ENCODE assay signal across 12 cellular contexts in the genomic region with DNA sequence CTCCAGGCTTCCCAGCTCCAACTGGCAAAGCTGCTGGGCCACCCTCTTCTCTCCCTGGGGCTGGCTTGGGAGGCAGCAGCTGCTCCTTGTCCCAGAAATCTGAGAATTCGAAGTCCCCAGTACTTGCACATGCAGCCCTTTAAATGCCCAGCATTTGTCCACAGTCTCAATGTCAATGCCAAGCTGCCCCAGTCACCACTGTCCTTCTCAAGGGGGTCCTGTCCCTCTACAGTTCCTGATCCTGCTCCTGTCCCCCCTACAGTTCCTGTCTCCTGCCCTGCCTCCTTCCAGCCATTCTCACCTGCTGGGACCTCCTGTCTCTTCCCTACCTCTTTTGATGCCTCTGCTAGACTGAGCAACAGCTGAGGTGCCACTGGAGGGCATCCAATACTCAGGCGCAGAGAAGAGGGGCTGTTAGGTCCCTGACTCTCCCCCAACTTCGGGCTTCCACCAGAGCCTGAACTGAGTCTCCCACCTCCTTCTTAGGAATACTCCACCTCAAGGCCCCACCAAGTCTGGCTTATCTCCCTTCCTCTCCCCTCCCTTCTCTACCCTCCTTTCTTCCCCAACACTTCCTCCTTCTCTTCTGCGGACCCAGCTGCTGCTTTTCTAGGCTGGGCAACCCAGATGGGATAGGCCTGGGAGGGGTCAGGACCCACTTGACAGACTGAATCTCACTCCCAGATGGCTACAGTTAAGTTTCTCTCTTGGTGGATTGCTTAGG. TPM values are rescaled to one million over a fixed set of nuclear protein-coding genes. Genes with fewer than 3 reads are reported as not detected.
DNase-seq lines count a peak whose midpoint lies in the region; ATAC-seq and TF ChIP-seq lines count a peak whose summit lies in the region.
"Had no signal": no experiment of that assay in that cellular context is flagged by ENCODE, and none has a peak within 500 bp of the region (broad histone marks: within the 10 kb centered on the region; RNA-seq: fewer than 3 reads in every experiment).

No MANE protein-coding gene starts in this region.

- H3K79me1 ChIP-seq in mesendoderm (ENCODE audit: low read length) = no peaks in the 10 kb centered on the region

- no peaks in the 10 kb centered on the region for H3K9me3 Mint-ChIP-seq in activated CD8-positive, alpha-beta memory T cell treated with anti-CD3 and anti-CD28 coated beads, Interleukin-2, amount 10 ng/mL, durations not matched to agents 7 days and 5 days (ENCODE audit: low read depth)

- H2BK15ac ChIP-seq in mesendoderm (replicated peaks; ENCODE audit: low read depth) = no peak overlapping the region

- TF ChIP-seq POLR2A in suprapubic skin (IDR thresholded peaks at IDR 0.05) (no peak), esophagus squamous epithelium (IDR thresholded peaks at IDR 0.05) (no peak)

- no peak overlapping the region for H2AK5ac ChIP-seq in mesendoderm (ENCODE audit: low read length)

- H3K4me1 ChIP-seq in mesendoderm (ENCODE audit: control insufficient read depth, low read depth, low read length) (no peaks in the 10 kb centered on the region), suprapubic skin (peaks cover 50% of the 10 kb centered on the region), esophagus squamous epithelium (peaks cover 39 to 60% (median 44%) of the 10 kb centered on the region in 3 donors)

- H3K9me3 ChIP-seq in T-helper 17 cell (ENCODE audit: control insufficient read depth, low read length, poor library complexity, severe bottlenecking) = peaks cover 3% of the 10 kb centered on the region
- no peaks in the 10 kb centered on the region for H3K9me3 ChIP-seq in suprapubic skin
- no peaks in the 10 kb centered on the region for H3K9me3 ChIP-seq in esophagus squamous epithelium
- H3K9me3 ChIP-seq: lower lobe of right lung, Peyer's patch had no signal

- no peak overlapping the region for H3K56ac ChIP-seq in mesendoderm (ENCODE audit: low read length)

- no CpG with 5 or more reads among the region's 4 CpGs for WGBS in mesendoderm (ENCODE audit: extremely low coverage, insufficient coverage, low lambda C conversion rate)
- WGBS in suprapubic skin = 80% methylated on average over 4 of the region's 4 CpGs
- 33 to 46% methylated on average over 4 of the region's 4 CpGs for WGBS in esophagus squamous epithelium, 2 donors

- H3K27ac Mint-ChIP-seq in activated CD8-positive, alpha-beta memory T cell treated with anti-CD3 and anti-CD28 coated beads, Interleukin-2, amount 10 ng/mL, durations not matched to agents 7 days and 5 days = no peak overlapping the region
- H3K27ac Mint-ChIP-seq in T-helper 17 cell = peak overlapping the region; percentile 8

- no peak for TF ChIP-seq EP300 in suprapubic skin (IDR thresholded peaks at IDR 0.05)

- H3K27me3 ChIP-seq in mesendoderm (ENCODE audit: insufficient read depth, low read length, poor library complexity) (peaks cover 87% of the 10 kb centered on the region), suprapubic skin (peaks cover 98% of the 10 kb centered on the region), esophagus squamous epithelium (peaks cover 39 to 100% (median 94%) of the 10 kb centered on the region in 4 donors)

- H4K8ac ChIP-seq in mesendoderm (ENCODE audit: low read depth, low read length) = no peak overlapping the region

- H3K36me3 ChIP-seq in mesendoderm (ENCODE audit: control insufficient read depth, insufficient read depth, low read length) (no peaks in the 10 kb centered on the region), suprapubic skin (no peaks in the 10 kb centered on the region), esophagus squamous epithelium (no peaks in the 10 kb centered on the region)
- H3K36me3 ChIP-seq: lower lobe of right lung, Peyer's patch had no signal

- no peaks in the 10 kb centered on the region for H3K36me3 Mint-ChIP-seq in activated CD8-positive, alpha-beta memory T cell treated with anti-CD3 and anti-CD28 coated beads, Interleukin-2, amount 10 ng/mL, durations not matched to agents 7 days and 5 days
- peaks cover 4% of the 10 kb centered on the region for H3K36me3 Mint-ChIP-seq in T-helper 17 cell (ENCODE audit: low read depth)

- H3K79me2 ChIP-seq in mesendoderm (ENCODE audit: control insufficient read depth, insufficient read depth, low read length) = no peaks in the 10 kb centered on the region

- H4K5ac ChIP-seq in mesendoderm (ENCODE audit: low read length) = no peak overlapping the region

- CTCF ChIA-PET in activated CD8-positive, alpha-beta memory T cell treated with anti-CD3 and anti-CD28 coated beads, Interleukin-2, amount 10 ng/mL, durations not matched to agents 7 days and 5 days (lab: Charles Lee) = interaction anchor here (2.4 to 3.2 kb wide), 3 partner anchors 10 to 39 kb away, joined by 7 to 12 read pairs (median 8); no protein-coding TSS in a partner anchor

- no peak overlapping the region for H3K4me3 Mint-ChIP-seq in activated CD8-positive, alpha-beta memory T cell treated with anti-CD3 and anti-CD28 coated beads, Interleukin-2, amount 10 ng/mL, durations not matched to agents 7 days and 5 days
- H3K4me3 Mint-ChIP-seq in T-helper 17 cell = peak overlapping the region; percentile 42

- H3K23ac ChIP-seq in mesendoderm (ENCODE audit: low read length) = peak overlapping the region; percentile 45

- intact Hi-C loops in esophagus squamous epithelium (cut with DNase I) = loop anchor here (10.0 kb wide), 1 partner anchor 825 kb away; no protein-coding TSS in a partner anchor

- no peak overlapping the region for H3K4ac ChIP-seq in mesendoderm (ENCODE audit: low read depth, low read length)

- peaks cover 97% of the 10 kb centered on the region for H3K27me3 Mint-ChIP-seq in activated CD8-positive, alpha-beta memory T cell treated with anti-CD3 and anti-CD28 coated beads, Interleukin-2, amount 10 ng/mL, durations not matched to agents 7 days and 5 days
- peaks cover 91% of the 10 kb centered on the region for H3K27me3 Mint-ChIP-seq in T-helper 17 cell

- no peak for ATAC-seq in activated CD8-positive, alpha-beta memory T cell treated with anti-CD3 and anti-CD28 coated beads, Interleukin-2, amount 10 ng/mL, durations not matched to agents 7 days and 5 days
- ATAC-seq in T-helper 17 cell = no peak
- no peak for ATAC-seq in HG02610 (IDR thresholded peaks at IDR 0.05; ENCODE audit: unreplicated experiment)
- ATAC-seq in GM21825 (IDR thresholded peaks at IDR 0.05; ENCODE audit: unreplicated experiment) = no peak

- H3K27ac ChIP-seq in mesendoderm (ENCODE audit: low read depth, low read length) (no peak overlapping the region), suprapubic skin (no peak overlapping the region), esophagus squamous epithelium (no peak overlapping the region)
- H3K27ac ChIP-seq: dorsolateral prefrontal cortex, lower lobe of right lung, Peyer's patch had no signal

- H3K9ac ChIP-seq in mesendoderm (ENCODE audit: low read length) = no peak overlapping the region

- no peak overlapping the region for H3K18ac ChIP-seq in mesendoderm (ENCODE audit: low read length)

- no peak overlapping the region for H3K4me3 ChIP-seq in mesendoderm (ENCODE audit: low read length)
- H3K4me3 ChIP-seq in suprapubic skin = no peak overlapping the region
- H3K4me3 ChIP-seq in esophagus squamous epithelium = no peak overlapping the region

- peaks cover 28% of the 10 kb centered on the region for H3K4me1 Mint-ChIP-seq in activated CD8-positive, alpha-beta memory T cell treated with anti-CD3 and anti-CD28 coated beads, Interleukin-2, amount 10 ng/mL, durations not matched to agents 7 days and 5 days
- peaks cover 32% of the 10 kb centered on the region for H3K4me1 Mint-ChIP-seq in T-helper 17 cell

- H2BK120ac ChIP-seq in mesendoderm (ENCODE audit: low read depth, low read length) = no peak overlapping the region

- H2BK5ac ChIP-seq in mesendoderm (ENCODE audit: low read length) = no peak overlapping the region

- no peak overlapping the region for H3K4me2 ChIP-seq in mesendoderm (ENCODE audit: low read length)

- peak; percentile 54 for DNase-seq in activated CD8-positive, alpha-beta memory T cell treated with anti-CD3 and anti-CD28 coated beads for 24 hours
- no peak for DNase-seq in activated CD8-positive, alpha-beta memory T cell treated with anti-CD3 and anti-CD28 coated beads, Interleukin-2, amount 10 ng/mL, durations not matched to agents 7 days and 5 days
- no peak for DNase-seq in T-helper 17 cell
- DNase-seq in mesendoderm = no peak
- peak; percentile 41 to 55 for DNase-seq in suprapubic skin (ENCODE audit: low spot score in 2 of 2)
- no peak for DNase-seq in esophagus squamous epithelium (lab: John Stamatoyannopoulos, UW)
- DNase-seq: GDM1, lower lobe of right lung had no signal

- TF ChIP-seq CTCF in suprapubic skin (IDR thresholded peaks at IDR 0.05) (no peak), esophagus squamous epithelium (IDR thresholded peaks at IDR 0.05) (no peak)

RNA-seq across cellular contexts. Expression of a gene that starts 4.7 kb away (rescaled TPM):
- total RNA-seq in activated CD8-positive, alpha-beta memory T cell treated with anti-CD3 and anti-CD28 coated beads, Interleukin-2, amount 10 ng/mL, durations not matched to agents 7 days and 5 days = not detected
- total RNA-seq in T-helper 17 cell = not detected
- polyA plus RNA-seq in mesendoderm (2013, experiment 1 of 2) = not detected
- not detected for polyA plus RNA-seq in mesendoderm (2013, experiment 2 of 2)
- 1 to 10 TPM in 1 of 4 donors, under 1 TPM in 2, not detected in 1; 0.34 to 1.2 (median 0.95) TPM for total RNA-seq in suprapubic skin
- total RNA-seq in esophagus squamous epithelium = not detected
- total RNA-seq: dorsolateral prefrontal cortex, lower lobe of right lung, Peyer's patch had no signal

RNA-seq across cellular contexts. Expression of a gene that starts 10.2 kb away (rescaled TPM):
- not detected for total RNA-seq in activated CD8-positive, alpha-beta memory T cell treated with anti-CD3 and anti-CD28 coated beads, Interleukin-2, amount 10 ng/mL, durations not matched to agents 7 days and 5 days
- total RNA-seq in T-helper 17 cell (not detected), suprapubic skin (under 1 TPM in 1 of 4 donors, not detected in 3; 0.17 TPM), esophagus squamous epithelium (not detected)
- polyA plus RNA-seq in mesendoderm (2013, experiment 1 of 2) = 0.04 TPM
- 0.06 TPM for polyA plus RNA-seq in mesendoderm (2013, experiment 2 of 2)
- total RNA-seq: lower lobe of right lung, Peyer's patch had no signal

RNA-seq across cellular contexts. Expression of a gene that starts 15.6 kb away (rescaled TPM):
- total RNA-seq in activated CD8-positive, alpha-beta memory T cell treated with anti-CD3 and anti-CD28 coated beads, Interleukin-2, amount 10 ng/mL, durations not matched to agents 7 days and 5 days = not detected
- total RNA-seq in T-helper 17 cell (not detected), suprapubic skin (1 to 10 TPM; 4.7 to 8.9 (median 6.0) TPM), esophagus squamous epithelium (not detected)
- polyA plus RNA-seq in mesendoderm (2013, experiment 1 of 2) = not detected
- not detected for polyA plus RNA-seq in mesendoderm (2013, experiment 2 of 2)

RNA-seq across cellular contexts. Expression of a gene that starts 24.4 kb away (rescaled TPM):
- total RNA-seq in activated CD8-positive, alpha-beta memory T cell treated with anti-CD3 and anti-CD28 coated beads, Interleukin-2, amount 10 ng/mL, durations not matched to agents 7 days and 5 days = not detected
- total RNA-seq in T-helper 17 cell (not detected), suprapubic skin (10 to 100 TPM; 26.7 to 64.8 (median 48.7) TPM), esophagus squamous epithelium (1 to 10 TPM in 1 of 4 donors, under 1 TPM in 1, not detected in 2; 0.57 to 1.1 TPM)
- not detected for polyA plus RNA-seq in mesendoderm (2013, experiment 1 of 2)
- polyA plus RNA-seq in mesendoderm (2013, experiment 2 of 2) = not detected
- total RNA-seq: dorsolateral prefrontal cortex had no signal

RNA-seq across cellular contexts. Expression of a gene that starts 33.2 kb away (rescaled TPM):
- not detected for total RNA-seq in activated CD8-positive, alpha-beta memory T cell treated with anti-CD3 and anti-CD28 coated beads, Interleukin-2, amount 10 ng/mL, durations not matched to agents 7 days and 5 days
- total RNA-seq in T-helper 17 cell (not detected), suprapubic skin (10 to 100 TPM; 14.8 to 23.6 (median 17.5) TPM), esophagus squamous epithelium (under 1 TPM; 0.23 to 0.76 (median 0.48) TPM)
- polyA plus RNA-seq in mesendoderm (2013, experiment 1 of 2) = 0.01 TPM
- polyA plus RNA-seq in mesendoderm (2013, experiment 2 of 2) = not detected
- total RNA-seq: dorsolateral prefrontal cortex had no signal

Comparison
In these comparisons a context has a peak if more than half of its experiments do, and no peak if none do; other contexts are left out.
1. DNase-seq: peak in activated CD8-positive, alpha-beta memory T cell treated with anti-CD3 and anti-CD28 coated beads for 24 hours (single experiment) and suprapubic skin (2 of 2); none in activated CD8-positive, alpha-beta memory T cell treated with anti-CD3 and anti-CD28 coated beads, Interleukin-2, amount 10 ng/mL, durations not matched to agents 7 days and 5 days (single experiment), T-helper 17 cell (0 of 3), mesendoderm (single experiment) and esophagus squamous epithelium (single experiment).
2. RNA of a gene that starts 15.6 kb away (total RNA-seq): 4.7 to 8.9 TPM in suprapubic skin; not detected in activated CD8-positive, alpha-beta memory T cell treated with anti-CD3 and anti-CD28 coated beads, Interleukin-2, amount 10 ng/mL, durations not matched to agents 7 days and 5 days, not detected in T-helper 17 cell and not detected in esophagus squamous epithelium; every median in the first group is over 4 times any median in the second.